29 cellular contexts compared by ENCODE assay signal in the genomic region with DNA sequence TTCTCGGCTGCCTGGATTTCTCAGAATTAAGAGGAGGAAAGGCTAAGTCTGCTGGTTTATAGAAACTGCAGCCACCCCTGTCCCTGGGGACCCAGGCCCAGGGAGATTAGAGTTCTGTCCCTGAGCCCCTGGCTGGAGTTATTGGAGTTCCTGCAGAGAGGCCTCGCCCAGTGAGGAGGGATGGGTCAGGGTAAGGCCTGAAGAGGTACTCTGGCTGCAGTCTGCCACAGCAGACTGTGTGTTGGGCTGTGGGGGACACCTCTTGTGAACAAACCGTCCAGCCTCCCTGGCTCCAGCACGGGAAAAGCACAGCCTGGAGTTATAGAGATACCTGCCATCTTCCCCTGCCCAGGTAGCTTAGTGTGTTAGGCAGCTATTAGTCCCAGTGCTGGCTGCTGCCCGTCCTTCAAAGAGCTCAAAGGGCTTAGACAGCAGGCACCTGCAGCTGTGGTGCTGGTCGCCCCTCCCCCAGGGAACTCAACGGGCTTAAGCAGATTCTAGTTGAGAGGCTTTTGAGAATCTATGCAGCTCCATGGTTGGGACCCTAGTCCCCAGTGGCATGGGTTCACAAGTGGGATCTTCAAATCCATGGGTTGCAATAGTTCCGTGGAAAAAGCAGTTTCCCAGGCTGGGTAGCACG. TPM values are rescaled to one million over a fixed set of nuclear protein-coding genes. Genes with fewer than 3 reads are reported as not detected.
A peak's percentile ranks its signal among the peaks of the same experiment; 100 is the strongest.
DNase-seq lines count a peak whose midpoint lies in the region; ATAC-seq, FAIRE-seq and TF ChIP-seq lines count a peak whose summit lies in the region.
"Had no signal": no experiment of that assay in that cellular context is flagged by ENCODE, and none has a peak within 500 bp of the region (broad histone marks: within the 10 kb centered on the region; RNA-seq: fewer than 3 reads in every experiment).

No MANE protein-coding gene starts in this region.

- H3K27ac ChIP-seq in GM12878 (ENCODE audit: control insufficient read depth, insufficient read depth) (peak overlapping the region; percentile 58), SK-N-SH (ENCODE audit: low read depth in 2 of 2, low read length in 1 of 2) (no peak overlapping the region)
- H3K27ac ChIP-seq: psoas muscle, testis had no signal

- 10% methylated on average over 9 of the region's 9 CpGs for WGBS in GM12878 (ENCODE audit: insufficient coverage, insufficient replicate concordance, low lambda C conversion rate, missing lambda C conversion rate)
- 64% methylated on average over 6 of the region's 9 CpGs for WGBS in SK-N-SH (ENCODE audit: low lambda C conversion rate)

- no TSS peak for BruUV-seq in GM12878 (replicated peaks; lab: Mats Ljungman, UMichigan)

- H3K27me3 Mint-ChIP-seq in HFFc6 (ENCODE audit: insufficient read depth), result no peaks in the 10 kb centered on the region
- H3K27me3 Mint-ChIP-seq: activated CD8-positive, alpha-beta memory T cell treated with anti-CD3 and anti-CD28 coated beads, Interleukin-2, amount 10 ng/mL, durations not matched to agents 7 days and 5 days; memory B cell had no signal

- TF ChIP-seq POLR2A in GM12878 (IDR thresholded peaks at IDR 0.05; ENCODE audit: low read depth, low read length), result no peak

- no peaks in the 10 kb centered on the region for H3K4me1 Mint-ChIP-seq in HFFc6 (ENCODE audit: low read depth)
- H3K4me1 Mint-ChIP-seq: activated CD8-positive, alpha-beta memory T cell treated with anti-CD3 and anti-CD28 coated beads, Interleukin-2, amount 10 ng/mL, durations not matched to agents 7 days and 5 days; memory B cell had no signal

- H3K4me2 ChIP-seq in GM12878 (ENCODE audit: control insufficient read depth, insufficient read depth), result peak overlapping the region; percentile 11; the same call in 1 of the 2 replicates
- no peak overlapping the region for H3K4me2 ChIP-seq in SK-N-SH

- no peak overlapping the region for H3K4me3 Mint-ChIP-seq in HFFc6
- H3K4me3 Mint-ChIP-seq: activated CD8-positive, alpha-beta memory T cell treated with anti-CD3 and anti-CD28 coated beads, Interleukin-2, amount 10 ng/mL, durations not matched to agents 7 days and 5 days; activated naive CD4-positive, alpha-beta T cell treated with anti-CD3 and anti-CD28 coated beads for 36 hours; memory B cell had no signal

- TF ChIP-seq CTCF in GM12878 (IDR thresholded peaks at IDR 0.05 in 2 of 3, conservative IDR thresholded peaks at IDR 0.05 in 1 of 3; ENCODE audit: control insufficient read depth in 2 of 3, extremely low read depth in 1 of 3, insufficient read depth in 1 of 3, low read depth in 3 of 3, low read length in 3 of 3), result no peak
- no peak for TF ChIP-seq CTCF in SK-N-SH (IDR thresholded peaks at IDR 0.05)
- TF ChIP-seq CTCF in HFFc6 (IDR thresholded peaks at IDR 0.05), result no peak

- CTCF ChIA-PET in GM12878 (lab: Yijun Ruan, JAX) (interaction anchor here (0.9 to 2.1 kb wide), 4 partner anchors 13 to 137 kb away, joined by 3 to 9 read pairs (median 3); no protein-coding TSS in a partner anchor), SK-N-SH (lab: Yijun Ruan, JAX) (no interaction called here)

- FAIRE-seq in GM12878 (lab: Jason Lieb, UNC), result no peak
- FAIRE-seq: GM19239, urothelium cell line had no signal

- in situ Hi-C loops in GM12878 (cut with MboI), result no loop called here

- H3K9me3 Mint-ChIP-seq in HFFc6, result no peaks in the 10 kb centered on the region; the same call in none of the 2 replicates

- H3K9ac ChIP-seq in GM12878 (ENCODE audit: control insufficient read depth, insufficient read depth, low read length) (no peak overlapping the region; the same call in 1 of the 2 replicates), SK-N-SH (no peak overlapping the region)

- H3K4me3 ChIP-seq in GM12878 (no peak overlapping the region), SK-N-SH (ENCODE audit: low read depth in 2 of 2, low read length in 1 of 2) (no peak overlapping the region)
- H3K4me3 ChIP-seq: psoas muscle, testis had no signal

- no peak for TF ChIP-seq EP300 in GM12878 (IDR thresholded peaks at IDR 0.05; ENCODE audit: borderline replicate concordance in 1 of 2, control insufficient read depth in 1 of 2, low read depth in 2 of 2, low read length in 2 of 2)
- no peak for TF ChIP-seq EP300 in SK-N-SH (IDR thresholded peaks at IDR 0.05; ENCODE audit: borderline replicate concordance in 1 of 2, low read depth in 1 of 2, low read length in 1 of 2)

- no peaks in the 10 kb centered on the region for H3K9me2 ChIP-seq in SK-N-SH

- peaks cover 4% of the 10 kb centered on the region; the same call in 1 of the 2 replicates for H3K4me1 ChIP-seq in GM12878 (ENCODE audit: control insufficient read depth, insufficient read depth, low read length)
- no peaks in the 10 kb centered on the region for H3K4me1 ChIP-seq in SK-N-SH (ENCODE audit: control insufficient read depth in 1 of 2, insufficient read depth in 2 of 2, low read depth in 1 of 2, low read length in 1 of 2)
- H3K4me1 ChIP-seq: Caco-2, psoas muscle, testis had no signal

- ATAC-seq in GM18870 (IDR thresholded peaks at IDR 0.05; ENCODE audit: unreplicated experiment) (peak; percentile 33), GM21360 (IDR thresholded peaks at IDR 0.05; ENCODE audit: unreplicated experiment) (peak; percentile 32), HG02885 (IDR thresholded peaks at IDR 0.05; ENCODE audit: poor library complexity, unreplicated experiment) (peak; percentile 43), GM12878 (peak; percentile 66)
- ATAC-seq: activated CD8-positive, alpha-beta memory T cell treated with anti-CD3 and anti-CD28 coated beads, Interleukin-2, amount 10 ng/mL, durations not matched to agents 7 days and 5 days; left lobe of liver; psoas muscle had no signal

- POLR2A ChIA-PET in GM12878 (lab: Charles Lee), result interaction anchor here (0.8 to 1.2 kb wide), 4 partner anchors 23 to 62 kb away, joined by 3 to 4 read pairs (median 3); no protein-coding TSS in a partner anchor
- POLR2A ChIA-PET in SK-N-SH (lab: Yijun Ruan, JAX), result no interaction called here

- SMC1A ChIA-PET in GM12878 (lab: Charles Lee; ENCODE audit: uncharacterized antibody, unreplicated experiment), result interaction anchor here (0.9 to 3.9 kb wide), 15 partner anchors 12 to 59 kb away, joined by 3 to 20 read pairs (median 3); no protein-coding TSS in a partner anchor

- H3K36me3 ChIP-seq in GM12878 (ENCODE audit: control insufficient read depth in 2 of 2, insufficient read depth in 2 of 2, low read length in 1 of 2), result no peaks in the 10 kb centered on the region
- H3K36me3 ChIP-seq in SK-N-SH (replicated peaks in 1 of 2; ENCODE audit: control insufficient read depth in 1 of 2, insufficient read depth in 2 of 2, low read length in 1 of 2), result no peaks in the 10 kb centered on the region

- H3F3A ChIP-seq in SK-N-SH (replicated peaks; ENCODE audit: insufficient read depth), result no peaks in the 10 kb centered on the region

- H3K27me3 ChIP-seq in GM12878 (replicated peaks in 1 of 2; ENCODE audit: control insufficient read depth in 2 of 2, insufficient read depth in 2 of 2, low read length in 1 of 2), result no peaks in the 10 kb centered on the region
- H3K27me3 ChIP-seq in SK-N-SH (ENCODE audit: insufficient read depth), result no peaks in the 10 kb centered on the region
- H3K27me3 ChIP-seq: testis had no signal

- intact Hi-C loops in GM12878 (cut with micrococcal nuclease; ENCODE audit: unreplicated experiment), result loop anchor here (2.0 kb wide), 2 partner anchors 24 to 40 kb away; no protein-coding TSS in a partner anchor

- H4K20me1 ChIP-seq in GM12878 (ENCODE audit: control insufficient read depth, insufficient read depth), result no peaks in the 10 kb centered on the region
- H4K20me1 ChIP-seq in SK-N-SH (ENCODE audit: insufficient read depth), result no peaks in the 10 kb centered on the region

- H2AFZ ChIP-seq in GM12878 (ENCODE audit: control insufficient read depth, low read depth, low read length) (peak overlapping the region; percentile 28), SK-N-SH (ENCODE audit: low read depth) (no peak overlapping the region)

- DNase-seq in GM12878 (ENCODE audit: low read depth, low spot score) (no peak), SK-N-SH (no peak), iPS-NIHi11 (ENCODE audit: low spot score) (no peak), HFFc6 (no peak)
- DNase-seq: activated CD4-positive, CD25-positive, alpha-beta regulatory T cell; activated CD8-positive, alpha-beta memory T cell treated with anti-CD3 and anti-CD28 coated beads, Interleukin-2, amount 10 ng/mL, durations not matched to agents 7 days and 5 days; activated naive CD4-positive, alpha-beta T cell treated with anti-CD3 and anti-CD28 coated beads for 36 hours; activated T-cell treated with anti-CD3 and anti-CD28 coated beads, Interleukin-2, amount 50 U/mL, for 48 hours; amygdala; C1 segment of cervical spinal cord; Caco-2; DMS79; GF-D8; hippocampal formation; IMR-90; NCI-H1694; NCI-H526 treated with DMSO at 0.1 percent for 48 hours; psoas muscle; stimulated activated naive CD4-positive, alpha-beta T cell treated with Interleukin-2 at 50 U/mL for 16 hours; testis had no signal

- H3K79me2 ChIP-seq in GM12878 (ENCODE audit: control insufficient read depth, insufficient read depth, low read length) (no peaks in the 10 kb centered on the region), SK-N-SH (ENCODE audit: insufficient read depth) (no peaks in the 10 kb centered on the region)

- RAD21 ChIA-PET in GM12878 (lab: Charles Lee; ENCODE audit: unreplicated experiment), result interaction anchor here (1.0 to 2.0 kb wide), 13 partner anchors 11 to 60 kb away, joined by 3 to 14 read pairs (median 4); partner anchors contain the start of gene MUC15

- H3K27ac Mint-ChIP-seq in HFFc6, result no peak overlapping the region
- H3K27ac Mint-ChIP-seq: activated CD8-positive, alpha-beta memory T cell treated with anti-CD3 and anti-CD28 coated beads, Interleukin-2, amount 10 ng/mL, durations not matched to agents 7 days and 5 days; activated naive CD4-positive, alpha-beta T cell treated with anti-CD3 and anti-CD28 coated beads for 36 hours; memory B cell had no signal

- no peaks in the 10 kb centered on the region for H3K36me3 Mint-ChIP-seq in HFFc6 (ENCODE audit: low read depth)
- H3K36me3 Mint-ChIP-seq: activated CD8-positive, alpha-beta memory T cell treated with anti-CD3 and anti-CD28 coated beads, Interleukin-2, amount 10 ng/mL, durations not matched to agents 7 days and 5 days; memory B cell had no signal

- H3K9me3 ChIP-seq in GM12878 (replicated peaks; ENCODE audit: control insufficient read depth, insufficient read depth, low read length) (no peaks in the 10 kb centered on the region; the same call in 1 of the 3 replicates), SK-N-SH (peaks cover 9% of the 10 kb centered on the region; the same call in 1 of the 2 replicates)
- H3K9me3 ChIP-seq: Caco-2, psoas muscle, testis had no signal

- TF ChIP-seq RAD21 in GM12878 (IDR thresholded peaks at IDR 0.05; ENCODE audit: insufficient read depth, low read depth, low read length) (no peak), SK-N-SH (IDR thresholded peaks at IDR 0.05; ENCODE audit: low read length) (no peak)

RNA-seq across cellular contexts. Expression of gene MUC15, which starts 36.6 kb away (rescaled TPM):
- total RNA-seq in GM12878 (2013; cell fraction: nucleolus; rRNA removed), result 0.40 TPM in 1 of 2 replicates, not detected in the other
- 0.05 TPM in 1 of 2 replicates, not detected in the other for total RNA-seq in GM12878 (2014; rRNA removed)
- 0.05 TPM in 1 of 2 replicates, not detected in the other for total RNA-seq in GM12878 (2014; rRNA removed; fragmentation: Illumina TruSeq; extraction: Trizol)
- 0.15 TPM in 1 of 2 replicates, not detected in the other for total RNA-seq in GM12878 (2021)
- polyA plus RNA-seq in GM12878 (2011; ENCODE audit: low read depth), result not detected
- 0.86 and 1.4 TPM in 2 replicates for polyA plus RNA-seq in GM12878 (2011; rRNA removed)
- polyA plus RNA-seq in GM12878 (2011; cell fraction: cytosol; rRNA removed), result 0.19 and 0.27 TPM in 2 replicates
- 1.5 and 2.8 TPM in 2 replicates for polyA plus RNA-seq in GM12878 (2011; cell fraction: nucleus; rRNA removed)
- polyA plus RNA-seq in GM12878 (2012), result not detected in 2 replicates
- polyA plus RNA-seq in GM12878 (2014; fragmentation: Illumina TruSeq; extraction: Trizol), result 0.03 TPM in 1 of 2 replicates, not detected in the other
- polyA plus RNA-seq in GM12878 (2014; fragmentation: Nextera tagmentation; extraction: Ambion mirVana), result not detected
- 0.03 TPM in 1 of 2 replicates, not detected in the other for polyA plus RNA-seq in GM12878 (2014; rRNA removed)
- polyA plus RNA-seq in GM12878 (2016; fragmentation: Nextera tagmentation; extraction: Ambion mirVana), result not detected
- 0.29 and 0.31 TPM in 2 replicates for polyA minus RNA-seq in GM12878 (2011; rRNA and poly(A)+ RNA removed)
- not detected in 2 replicates for polyA minus RNA-seq in GM12878 (2011; cell fraction: cytosol; rRNA and poly(A)+ RNA removed)
- polyA minus RNA-seq in GM12878 (2011; cell fraction: nucleus; rRNA and poly(A)+ RNA removed), result 0.29 and 0.48 TPM in 2 replicates
- not detected in 2 replicates for polyA plus RNA-seq in SK-N-SH (2012; rRNA removed)
- not detected in 2 replicates for polyA plus RNA-seq in SK-N-SH (2012; cell fraction: cytosol; rRNA removed)
- not detected in 2 replicates for polyA plus RNA-seq in SK-N-SH (2012; cell fraction: nucleus; rRNA removed)
- total RNA-seq in HFFc6 (2021; fragmentation: NEBNext Ultra II Directional; extraction: Animal tissue kit (Norgen Biotek cat#: 25700)), result not detected
- total RNA-seq: activated CD8-positive, alpha-beta memory T cell treated with anti-CD3 and anti-CD28 coated beads, Interleukin-2, amount 10 ng/mL, durations not matched to agents 7 days and 5 days; activated naive CD4-positive, alpha-beta T cell treated with anti-CD3 and anti-CD28 coated beads for 36 hours; chondrocyte; IMR-90; left lobe of liver; myocyte; psoas muscle had no signal
- polyA plus RNA-seq: IMR-90, psoas muscle had no signal
